ENCODE assay signal across 13 cellular contexts in the genomic region with DNA sequence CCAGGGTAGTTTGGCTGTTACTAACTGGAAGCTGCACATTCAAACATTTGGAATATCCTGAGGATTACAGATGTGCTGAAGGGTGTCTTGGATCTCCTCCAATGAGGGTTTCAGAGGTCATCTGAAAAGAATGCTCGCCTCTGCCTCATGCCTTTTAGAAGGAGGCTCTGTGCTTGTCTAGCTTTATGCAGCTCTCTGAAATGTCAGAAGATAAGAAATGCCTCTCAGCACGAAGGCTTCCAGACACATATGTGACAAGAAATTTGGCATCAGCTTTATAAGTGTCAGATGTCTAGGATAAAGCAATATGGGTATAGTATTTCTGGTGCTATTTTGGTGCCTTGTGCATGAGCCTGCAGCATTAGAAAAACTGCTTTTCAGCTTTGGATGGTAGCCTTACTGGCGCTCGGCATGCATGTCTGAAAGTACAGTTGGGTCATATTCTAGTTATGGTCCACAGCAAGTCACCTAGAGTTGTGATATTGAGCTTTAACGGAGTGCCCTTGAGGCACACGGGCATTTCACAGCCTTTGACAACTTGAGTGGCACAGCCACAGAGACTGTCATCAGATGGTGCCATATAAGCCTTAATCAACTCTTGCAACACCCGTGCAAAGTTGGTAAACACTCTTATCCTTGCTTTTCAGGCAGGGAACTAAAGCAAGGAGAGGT.
DNase-seq lines count a peak whose midpoint lies in the region; ATAC-seq and TF ChIP-seq lines count a peak whose summit lies in the region.
"Had no signal": no experiment of that assay in that cellular context is flagged by ENCODE, and none has a peak within 500 bp of the region (broad histone marks: within the 10 kb centered on the region; RNA-seq: fewer than 3 reads in every experiment).

No MANE protein-coding gene starts in this region.

- no peak overlapping the region for H3K27ac ChIP-seq in CD8-positive, alpha-beta T cell (ENCODE audit: low read depth, low read length)
- H3K27ac ChIP-seq: prostate gland had no signal

- TF ChIP-seq POLR2A in erythroblast (IDR thresholded peaks at IDR 0.05; ENCODE audit: low read length) = peak; percentile 34

- no peaks in the 10 kb centered on the region for H3K36me3 ChIP-seq in MG63
- no peaks in the 10 kb centered on the region for H3K36me3 ChIP-seq in CD8-positive, alpha-beta T cell (ENCODE audit: insufficient read depth, low read length)
- H3K36me3 ChIP-seq: Peyer's patch, prostate gland had no signal

- no peaks in the 10 kb centered on the region for H3K4me1 Mint-ChIP-seq in CD8-positive, alpha-beta T cell (ENCODE audit: low read depth)
- H3K4me1 Mint-ChIP-seq: CD4-positive, CD25-positive, alpha-beta regulatory T cell had no signal

- POLR2A ChIA-PET in CD8-positive, alpha-beta T cell (lab: Charles Lee) = interaction anchor here (0.7 kb wide), 1 partner anchor 7 kb away, joined by 3 read pairs; no protein-coding TSS in a partner anchor

- H3K36me3 Mint-ChIP-seq in CD8-positive, alpha-beta T cell = peaks cover 4% of the 10 kb centered on the region
- H3K36me3 Mint-ChIP-seq: CD4-positive, CD25-positive, alpha-beta regulatory T cell had no signal

- no peaks in the 10 kb centered on the region for H3K9me3 Mint-ChIP-seq in CD8-positive, alpha-beta T cell
- H3K9me3 Mint-ChIP-seq: CD4-positive, CD25-positive, alpha-beta regulatory T cell had no signal

- H3K27me3 ChIP-seq in MG63 = no peaks in the 10 kb centered on the region
- H3K27me3 ChIP-seq in CD8-positive, alpha-beta T cell (ENCODE audit: insufficient read depth, low read length) = no peaks in the 10 kb centered on the region
- H3K27me3 ChIP-seq: Peyer's patch had no signal

- no peak for ATAC-seq in HG03342 (IDR thresholded peaks at IDR 0.05; ENCODE audit: unreplicated experiment)
- ATAC-seq in CD8-positive, alpha-beta T cell = no peak

- H3K27me3 Mint-ChIP-seq in CD8-positive, alpha-beta T cell (ENCODE audit: low read depth) = no peaks in the 10 kb centered on the region
- H3K27me3 Mint-ChIP-seq: CD4-positive, CD25-positive, alpha-beta regulatory T cell had no signal

- DNase-seq in AG10803 (ENCODE audit: low read depth) = peak; percentile 98
- DNase-seq in MG63 = peak; percentile 53
- peak; percentile 37 to 78 for DNase-seq in erythroblast (lab: John Stamatoyannopoulos, UW)
- DNase-seq in myocyte (ENCODE audit: low read depth) = peak; percentile 77
- no peak for DNase-seq in activated naive CD4-positive, alpha-beta T cell treated with Interleukin-2 at 50 U/mL for 16 hours
- DNase-seq in medulla oblongata (ENCODE audit: extremely low spot score) = no peak
- no peak for DNase-seq in CD8-positive, alpha-beta T cell
- DNase-seq: activated gamma-delta T cell treated with Interleukin-2 at 50 U/mL for 16 hours; CD4-positive, CD25-positive, alpha-beta regulatory T cell; NCI-H187 treated with DMSO at 0.1 percent for 48 hours; Peyer's patch had no signal

- no peaks in the 10 kb centered on the region for H3K9me3 ChIP-seq in MG63
- H3K9me3 ChIP-seq in CD8-positive, alpha-beta T cell (ENCODE audit: low read length) = no peaks in the 10 kb centered on the region
- H3K9me3 ChIP-seq: Peyer's patch, prostate gland had no signal

- no peak overlapping the region for H3K4me3 Mint-ChIP-seq in CD8-positive, alpha-beta T cell
- H3K4me3 Mint-ChIP-seq: CD4-positive, CD25-positive, alpha-beta regulatory T cell had no signal

- H3K4me1 ChIP-seq in CD8-positive, alpha-beta T cell (ENCODE audit: insufficient read depth, low read length) = no peaks in the 10 kb centered on the region
- H3K4me1 ChIP-seq: Peyer's patch, prostate gland had no signal

- H3K4me3 ChIP-seq in AG10803 (ENCODE audit: low read length) (0 out of 2 replicates have a peak overlapping the region, but pooled peaks have one; percentile 11), MG63 (no peak overlapping the region)
- no peak overlapping the region for H3K4me3 ChIP-seq in CD8-positive, alpha-beta T cell (ENCODE audit: low read depth, low read length)
- H3K4me3 ChIP-seq: Peyer's patch, prostate gland had no signal

- no peak overlapping the region for H3K27ac Mint-ChIP-seq in CD8-positive, alpha-beta T cell
- H3K27ac Mint-ChIP-seq: CD4-positive, CD25-positive, alpha-beta regulatory T cell had no signal

- CTCF ChIA-PET in CD8-positive, alpha-beta T cell (lab: Charles Lee) = no interaction called here

- intact Hi-C loops in CD8-positive, alpha-beta T cell (cut with DNase I, micrococcal nuclease) = no loop called here

- TF ChIP-seq CTCF in AG10803 (conservative IDR thresholded peaks at IDR 0.05; ENCODE audit: low read length) = no peak
- no peak for TF ChIP-seq CTCF in CD8-positive, alpha-beta T cell (IDR thresholded peaks at IDR 0.05)

Comparison
In these comparisons a context has a peak if more than half of its experiments do, and no peak if none do; other contexts are left out.
1. DNase-seq: peak in AG10803 (single experiment), MG63 (single experiment), erythroblast (2 of 2) and myocyte (single experiment); none in activated naive CD4-positive, alpha-beta T cell treated with Interleukin-2 at 50 U/mL for 16 hours (single experiment), medulla oblongata (single experiment) and CD8-positive, alpha-beta T cell (0 of 7).